ENCODE assay signal across 22 cellular contexts in the genomic region with DNA sequence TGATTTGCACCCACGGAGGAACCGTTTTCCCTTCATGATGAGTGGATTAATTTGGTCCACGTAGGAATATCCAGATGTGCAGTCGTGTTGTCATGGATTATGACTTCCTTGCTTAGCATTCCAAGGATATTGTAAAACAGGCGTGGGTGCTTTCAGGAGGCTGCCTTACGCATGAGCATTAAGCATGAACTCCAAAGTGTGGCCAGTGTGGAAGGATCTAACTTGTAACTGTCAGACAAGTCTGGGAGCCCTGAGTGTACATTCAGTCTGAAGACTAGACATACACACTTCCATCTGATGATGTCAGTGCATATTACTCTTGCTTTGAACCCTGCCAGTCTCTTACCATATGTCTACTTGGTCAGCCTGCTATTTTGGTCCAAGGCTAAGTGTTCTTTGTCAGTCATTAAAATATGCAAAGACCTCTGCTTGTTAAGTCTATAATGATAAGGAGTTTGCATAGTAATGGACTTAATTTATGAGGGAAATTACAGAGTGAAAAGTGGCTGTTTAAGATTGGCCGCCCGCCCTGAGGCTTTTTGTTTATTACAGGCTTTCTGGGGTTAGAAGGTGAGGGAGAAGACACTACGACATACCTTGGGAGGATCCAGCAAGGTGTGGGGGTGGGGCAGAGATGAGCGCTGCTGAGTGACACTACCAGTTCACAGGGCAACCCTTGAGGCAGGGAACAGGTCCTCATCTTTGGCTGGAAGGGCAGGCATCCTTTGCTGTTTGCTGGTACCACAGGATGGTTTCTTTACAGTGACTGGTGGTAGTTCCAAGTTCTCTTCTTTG. TPM values are rescaled to one million over a fixed set of nuclear protein-coding genes. Genes with fewer than 3 reads are reported as not detected.
DNase-seq lines count a peak whose midpoint lies in the region; ATAC-seq and TF ChIP-seq lines count a peak whose summit lies in the region.
"Had no signal": no experiment of that assay in that cellular context is flagged by ENCODE, and none has a peak within 500 bp of the region (broad histone marks: within the 10 kb centered on the region; RNA-seq: fewer than 3 reads in every experiment).

No MANE protein-coding gene starts in this region.

- no peak overlapping the region for H3K9ac ChIP-seq in adipocyte (ENCODE audit: low read length)

- 69 to 91% (median 84%) methylated on average over 10 of the region's 10 CpGs for WGBS in spleen, 5 donors

- H3K4me1 ChIP-seq in adipocyte (ENCODE audit: control insufficient read depth, insufficient read depth, low read length) (peaks cover 14% of the 10 kb centered on the region), spleen (peaks cover 0 to 5% (median 0%) of the 10 kb centered on the region in 6 donors)
- H3K4me1 ChIP-seq: adrenal gland, colonic mucosa had no signal

- no peak for ATAC-seq in HG03280 (IDR thresholded peaks at IDR 0.05; ENCODE audit: unreplicated experiment)

- TF ChIP-seq CTCF in fibroblast of villous mesenchyme (IDR thresholded peaks at IDR 0.05; ENCODE audit: insufficient read depth, low read depth, low read length) (no peak), spleen (IDR thresholded peaks at IDR 0.05 in 8 of 11, conservative IDR thresholded peaks at IDR 0.05 in 3 of 11) (no peak), GM10266 (IDR thresholded peaks at IDR 0.05; ENCODE audit: control insufficient read depth, insufficient read depth, low read depth, missing control alignments) (no peak)

- TF ChIP-seq POLR2A in spleen (IDR thresholded peaks at IDR 0.05), result no peak

- intact Hi-C loops in spleen (cut with DNase I; ENCODE audit: low total_unique reads), result no loop called here

- H3K27me3 ChIP-seq in adipocyte (replicated peaks; ENCODE audit: control insufficient read depth, insufficient read depth, low read length) (no peaks in the 10 kb centered on the region), spleen (replicated peaks in 1 of 7) (no peaks in the 10 kb centered on the region)
- H3K27me3 ChIP-seq: adrenal gland, colonic mucosa, heart left ventricle, right lobe of liver had no signal

- H3K4me3 ChIP-seq in adipocyte (ENCODE audit: low read length) (no peak overlapping the region), fibroblast of villous mesenchyme (ENCODE audit: low read depth, low read length) (no peak overlapping the region), spleen (no peak overlapping the region)
- H3K4me3 ChIP-seq: adrenal gland, colonic mucosa, heart left ventricle, right lobe of liver, thoracic aorta had no signal

- H3K36me3 ChIP-seq in adipocyte (ENCODE audit: control insufficient read depth, insufficient read depth, low read length, severe bottlenecking), result no peaks in the 10 kb centered on the region
- no peaks in the 10 kb centered on the region for H3K36me3 ChIP-seq in spleen
- H3K36me3 ChIP-seq: adrenal gland, colonic mucosa, heart left ventricle, right lobe of liver, thoracic aorta had no signal

- DNase-seq in ELF-1 (ENCODE audit: low read depth, low spot score) (peak; percentile 62), adipocyte (ENCODE audit: low read depth) (peak; percentile 49), fibroblast of villous mesenchyme (ENCODE audit: low read depth) (peak; percentile 82), spleen (peak; percentile 4), GM10266 (ENCODE audit: extremely low spot score) (no peak), NCI-H2171 (lab: John Stamatoyannopoulos, UW) (no peak)
- DNase-seq in stimulated activated CD4-positive, alpha-beta T cell treated with anti-CD3 and anti-CD28 coated beads, Interleukin-2, amount 100 ng/mL, for 24 hours, result no peak
- DNase-seq: activated CD4-positive, CD25-positive, alpha-beta regulatory T cell; activated CD8-positive, alpha-beta memory T cell treated with anti-CD3 and anti-CD28 coated beads for 24 hours; adrenal gland; C1 segment of cervical spinal cord; colonic mucosa; DMS79; heart left ventricle; mesendoderm; NCI-H1417 treated with DMSO at 0.1 percent for 48 hours; NCI-H2227 treated with DMSO at 0.1 percent for 48 hours; nucleus accumbens; right lobe of liver; stimulated activated CD4-positive, alpha-beta T cell treated with anti-CD3 and anti-CD28 coated beads, Interleukin-2, amount 100 ng/mL, for 48 hours had no signal

- H3K9me3 ChIP-seq in adipocyte (ENCODE audit: control insufficient read depth, low read length) (no peaks in the 10 kb centered on the region), spleen (no peaks in the 10 kb centered on the region)
- H3K9me3 ChIP-seq: adrenal gland, colonic mucosa, heart left ventricle, right lobe of liver, thoracic aorta had no signal

- H3K27ac ChIP-seq in spleen, result no peak overlapping the region
- H3K27ac ChIP-seq: adrenal gland, colonic mucosa, right lobe of liver, thoracic aorta had no signal

RNA-seq across cellular contexts. Expression of gene CABLES1, which starts 48.3 kb away (rescaled TPM):
- 0.43 and 1.3 TPM in 2 replicates for total RNA-seq in fibroblast of villous mesenchyme
- total RNA-seq in spleen, result 10 to 100 TPM in 2 of 7 donors, 1 to 10 TPM in 5; 4.2 to 18.7 (median 8.0) TPM
- 1 to 10 TPM; 1.7 to 2.3 (median 1.8) TPM for polyA plus RNA-seq in spleen

Comparison
In these comparisons a context has a peak if more than half of its experiments do, and no peak if none do; other contexts are left out.
1. DNase-seq: peak in ELF-1 (single experiment), adipocyte (single experiment), fibroblast of villous mesenchyme (single experiment) and spleen (single experiment); none in GM10266 (single experiment), NCI-H2171 (single experiment) and stimulated activated CD4-positive, alpha-beta T cell treated with anti-CD3 and anti-CD28 coated beads, Interleukin-2, amount 100 ng/mL, for 24 hours (0 of 2).